In the genomic region with DNA sequence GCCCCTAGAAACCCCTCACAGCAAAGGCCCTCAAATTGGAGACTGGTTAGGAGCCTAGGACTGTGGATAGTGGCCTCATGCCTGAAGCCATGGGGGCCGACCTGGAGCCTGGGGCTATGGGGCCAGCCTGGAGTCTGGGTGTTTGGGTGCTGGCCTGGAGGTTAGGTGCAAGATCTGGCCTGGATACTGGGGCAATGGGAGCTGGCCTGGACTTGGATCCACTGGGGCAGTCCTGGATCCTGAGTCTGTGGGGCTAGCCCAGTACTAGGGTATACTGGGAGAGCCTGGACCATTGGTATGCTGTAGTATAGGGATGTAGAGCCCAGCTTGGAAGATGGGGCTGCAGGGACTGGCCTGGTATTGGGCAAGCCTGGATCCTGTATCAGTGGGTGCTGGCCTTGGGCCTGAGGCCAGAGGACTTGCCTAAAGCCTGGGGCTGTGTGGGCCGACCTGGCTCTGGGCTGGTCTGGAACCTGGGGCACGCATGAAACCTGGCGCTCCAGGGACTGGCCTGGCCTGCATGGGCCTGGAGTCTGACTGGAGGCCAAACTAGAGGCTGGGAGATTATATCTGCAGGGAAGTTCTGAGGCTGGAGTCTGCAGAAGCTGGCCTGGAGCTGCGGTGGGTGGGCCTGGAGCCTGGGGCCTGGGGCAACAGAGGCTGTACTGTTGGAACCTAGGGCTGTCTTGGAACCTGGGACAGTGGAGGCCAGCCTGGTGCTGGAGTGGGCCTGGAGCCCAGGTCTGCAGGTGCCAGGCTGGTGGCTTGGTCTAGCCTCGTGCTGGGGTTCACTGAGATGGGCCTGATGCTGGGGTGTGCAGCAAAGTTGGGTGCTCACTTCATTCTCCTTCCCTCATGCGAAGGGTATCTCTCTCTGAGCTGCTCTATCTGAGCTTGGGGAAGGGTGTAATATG, we compare ENCODE assay signal across 17 cellular contexts. TPM values are rescaled to one million over a fixed set of nuclear protein-coding genes. Genes with fewer than 3 reads are reported as not detected.
DNase-seq lines count a peak whose midpoint lies in the region; ATAC-seq and TF ChIP-seq lines count a peak whose summit lies in the region.
"Had no signal": no experiment of that assay in that cellular context is flagged by ENCODE, and none has a peak within 500 bp of the region (broad histone marks: within the 10 kb centered on the region; RNA-seq: fewer than 3 reads in every experiment).

No MANE protein-coding gene starts in this region.

- no peak overlapping the region for H3K27ac ChIP-seq in mesenchymal stem cell (ENCODE audit: low read length, poor library complexity, severe bottlenecking)
- H3K27ac ChIP-seq in H9 (ENCODE audit: insufficient read length, low read depth, low read length), result no peak overlapping the region
- H3K27ac ChIP-seq: BLaER1 treated with 17β-estradiol and CSF1 and Interleukin-3, amounts not matched to agents 10 nM and 100 nM had no signal

- peaks cover 1% of the 10 kb centered on the region; the same call in 1 of the 2 replicates for H3K27me3 Mint-ChIP-seq in HFFc6 (ENCODE audit: insufficient read depth)
- H3K27me3 Mint-ChIP-seq in WTC11 (ENCODE audit: low read depth), result no peaks in the 10 kb centered on the region
- no peaks in the 10 kb centered on the region for H3K27me3 Mint-ChIP-seq in stimulated activated memory B cell treated with anti-CD40 and anti-IgM and Interleukin-4, amounts not matched to agents 10 μg/mL and 1 μg/mL and 100 μg/mL, for 72 hours
- H3K27me3 Mint-ChIP-seq in H9 (ENCODE audit: low read depth), result no peaks in the 10 kb centered on the region; the same call in 1 of the 2 replicates

- H2BK12ac ChIP-seq in mesenchymal stem cell (ENCODE audit: low read length in 2 of 2), result no peak overlapping the region
- H2BK12ac ChIP-seq in H9 (ENCODE audit: insufficient read length, low read depth, low read length), result no peak overlapping the region

- H4K91ac ChIP-seq in mesenchymal stem cell (ENCODE audit: low read length) (no peak overlapping the region), H9 (ENCODE audit: insufficient read length, low read depth, low read length) (no peak overlapping the region)

- H3K9ac ChIP-seq in mesenchymal stem cell (ENCODE audit: low read length), result no peak overlapping the region
- H3K9ac ChIP-seq in H9 (ENCODE audit: extremely low read depth, insufficient read length, low read length), result no peak overlapping the region
- H3K9ac ChIP-seq: BLaER1 treated with 17β-estradiol and CSF1 and Interleukin-3, amounts not matched to agents 10 nM and 100 nM had no signal

- no peaks in the 10 kb centered on the region for H4K20me1 ChIP-seq in H9 (ENCODE audit: control insufficient read depth, insufficient read depth, insufficient read length)
- H4K20me1 ChIP-seq: BLaER1 treated with 17β-estradiol and CSF1 and Interleukin-3, amounts not matched to agents 10 nM and 100 nM had no signal

- no peak overlapping the region for H3K56ac ChIP-seq in H9 (ENCODE audit: insufficient read length, low read depth, low read length)

- H3K79me2 ChIP-seq in H9 (ENCODE audit: insufficient read depth, low read length), result no peaks in the 10 kb centered on the region

- H3K27ac Mint-ChIP-seq in HFFc6 (peak overlapping the region; percentile 83), WTC11 (no peak overlapping the region), H9 (no peak overlapping the region; a peak in 1 of 7 replicates)
- H3K27ac Mint-ChIP-seq in stimulated activated memory B cell treated with anti-CD40 and anti-IgM and Interleukin-4, amounts not matched to agents 10 μg/mL and 1 μg/mL and 100 μg/mL, for 72 hours, result no peak overlapping the region
- H3K27ac Mint-ChIP-seq: CD8-positive, alpha-beta memory T cell had no signal

- H2BK20ac ChIP-seq in H9 (ENCODE audit: low read depth, low read length, poor library complexity, severe bottlenecking), result no peak overlapping the region

- CTCF ChIA-PET in WTC11 (lab: Charles Lee), result no interaction called here

- H4K8ac ChIP-seq in mesenchymal stem cell (ENCODE audit: low read length), result no peak overlapping the region
- no peak overlapping the region for H4K8ac ChIP-seq in H9 (replicated peaks; ENCODE audit: insufficient read length, low read depth, low read length)

- H3K14ac ChIP-seq in mesenchymal stem cell (ENCODE audit: low read length in 2 of 2) (no peak overlapping the region), H9 (ENCODE audit: insufficient read depth, low read length) (no peak overlapping the region; the same call in 1 of the 2 replicates)

- H3K9me3 ChIP-seq in mesenchymal stem cell (ENCODE audit: control insufficient read depth, low read length), result peaks cover 3% of the 10 kb centered on the region
- no peaks in the 10 kb centered on the region for H3K9me3 ChIP-seq in H9 (ENCODE audit: control insufficient read depth, low read depth, low read length)
- H3K9me3 ChIP-seq: BLaER1 treated with 17β-estradiol and CSF1 and Interleukin-3, amounts not matched to agents 10 nM and 100 nM; HAP-1 had no signal

- no peak overlapping the region for H3K4me3 ChIP-seq in mesenchymal stem cell (ENCODE audit: insufficient read depth in 1 of 2, low read depth in 1 of 2, low read length in 2 of 2)
- H3K4me3 ChIP-seq: BLaER1 treated with 17β-estradiol and CSF1 and Interleukin-3, amounts not matched to agents 10 nM and 100 nM; HAP-1 had no signal

- no peak overlapping the region for H3T11ph ChIP-seq in H9 (ENCODE audit: low read length)

- H3K4me1 Mint-ChIP-seq in HFFc6 (ENCODE audit: low read depth) (peaks cover 56% of the 10 kb centered on the region), WTC11 (no peaks in the 10 kb centered on the region), H9 (0 out of 4 replicates have a peak, but pooled peaks cover 0 to 3% of the 10 kb centered on the region in 2 experiments)
- peaks cover 4% of the 10 kb centered on the region for H3K4me1 Mint-ChIP-seq in stimulated activated memory B cell treated with anti-CD40 and anti-IgM and Interleukin-4, amounts not matched to agents 10 μg/mL and 1 μg/mL and 100 μg/mL, for 72 hours
- H3K4me1 Mint-ChIP-seq: CD8-positive, alpha-beta memory T cell had no signal

- H3K23ac ChIP-seq in mesenchymal stem cell (ENCODE audit: low read length in 2 of 2) (no peak overlapping the region), H9 (ENCODE audit: insufficient read length, low read depth, low read length) (no peak overlapping the region)

- H2AFZ ChIP-seq in mesenchymal stem cell (ENCODE audit: low read depth, low read length), result no peak overlapping the region
- no peak overlapping the region for H2AFZ ChIP-seq in H9 (ENCODE audit: low read length)

- no peaks in the 10 kb centered on the region for H3K27me3 ChIP-seq in mesenchymal stem cell (ENCODE audit: control insufficient read depth in 1 of 2, insufficient read depth in 1 of 2, low read length in 2 of 2)
- no peaks in the 10 kb centered on the region for H3K27me3 ChIP-seq in H9 (ENCODE audit: insufficient read depth, low read length)
- H3K27me3 ChIP-seq: BLaER1 treated with 17β-estradiol and CSF1 and Interleukin-3, amounts not matched to agents 10 nM and 100 nM had no signal

- no peaks in the 10 kb centered on the region for H3K9me3 Mint-ChIP-seq in HFFc6
- H3K9me3 Mint-ChIP-seq in WTC11, result no peaks in the 10 kb centered on the region
- no peaks in the 10 kb centered on the region for H3K9me3 Mint-ChIP-seq in stimulated activated memory B cell treated with anti-CD40 and anti-IgM and Interleukin-4, amounts not matched to agents 10 μg/mL and 1 μg/mL and 100 μg/mL, for 72 hours
- no peaks in the 10 kb centered on the region for H3K9me3 Mint-ChIP-seq in H9
- H3K9me3 Mint-ChIP-seq: CD8-positive, alpha-beta memory T cell had no signal

- H3K36me3 ChIP-seq in mesenchymal stem cell (ENCODE audit: control insufficient read depth in 1 of 2, insufficient read depth in 2 of 2, low read depth in 1 of 2, low read length in 2 of 2), result no peaks in the 10 kb centered on the region
- H3K36me3 ChIP-seq: BLaER1 treated with 17β-estradiol and CSF1 and Interleukin-3, amounts not matched to agents 10 nM and 100 nM; HAP-1 had no signal

- no peak overlapping the region for H2BK120ac ChIP-seq in mesenchymal stem cell (ENCODE audit: low read depth, low read length)
- no peak overlapping the region for H2BK120ac ChIP-seq in H9 (ENCODE audit: low read depth, low read length, poor library complexity, severe bottlenecking)

- H2BK5ac ChIP-seq in mesenchymal stem cell (ENCODE audit: low read depth, low read length, poor library complexity, severe bottlenecking), result no peak overlapping the region
- no peak overlapping the region for H2BK5ac ChIP-seq in H9 (ENCODE audit: insufficient read length, low read length)

- no peaks in the 10 kb centered on the region for H3K79me1 ChIP-seq in mesenchymal stem cell (replicated peaks; ENCODE audit: low read length, poor library complexity, severe bottlenecking)
- no peaks in the 10 kb centered on the region for H3K79me1 ChIP-seq in H9 (ENCODE audit: insufficient read depth, low read depth, low read length, poor library complexity, severe bottlenecking)

- H3K23me2 ChIP-seq in H9 (ENCODE audit: insufficient read length, low read depth, low read length, poor library complexity, severe bottlenecking), result no peaks in the 10 kb centered on the region

- H3K4me3 Mint-ChIP-seq in HFFc6, result peak overlapping the region; percentile 27; the same call in 1 of the 2 replicates
- no peak overlapping the region for H3K4me3 Mint-ChIP-seq in WTC11
- no peak overlapping the region for H3K4me3 Mint-ChIP-seq in stimulated activated memory B cell treated with anti-CD40 and anti-IgM and Interleukin-4, amounts not matched to agents 10 μg/mL and 1 μg/mL and 100 μg/mL, for 72 hours
- H3K4me3 Mint-ChIP-seq in H9, result no peak overlapping the region
- H3K4me3 Mint-ChIP-seq: CD8-positive, alpha-beta memory T cell had no signal

- H2BK15ac ChIP-seq in mesenchymal stem cell (ENCODE audit: low read depth, poor library complexity, severe bottlenecking) (peak overlapping the region; percentile 21), H9 (ENCODE audit: low read depth, low read length) (no peak overlapping the region)

- no peak overlapping the region for H4K5ac ChIP-seq in H9 (ENCODE audit: insufficient read length, low read depth, low read length)

- H3K4ac ChIP-seq in mesenchymal stem cell (ENCODE audit: low read depth in 1 of 2, low read length in 2 of 2) (no peak overlapping the region), H9 (ENCODE audit: low read depth, low read length) (no peak overlapping the region)

- H3K18ac ChIP-seq in mesenchymal stem cell (ENCODE audit: low read depth in 1 of 2, low read length in 2 of 2) (no peak overlapping the region), H9 (ENCODE audit: insufficient read length, low read depth, low read length) (no peak overlapping the region)

- POLR2A ChIA-PET in WTC11 (lab: Charles Lee), result no interaction called here

- H3K4me1 ChIP-seq in mesenchymal stem cell (ENCODE audit: control insufficient read depth, insufficient read depth, low read depth, low read length) (no peaks in the 10 kb centered on the region), H9 (ENCODE audit: insufficient read depth, low read length) (no peaks in the 10 kb centered on the region; the same call in 1 of the 2 replicates)
- H3K4me1 ChIP-seq: HAP-1 had no signal

- ATAC-seq in WTC11, result peak; percentile 52
- ATAC-seq in stimulated activated memory B cell treated with anti-CD40 and anti-IgM and Interleukin-4, amounts not matched to agents 10 μg/mL and 1 μg/mL and 100 μg/mL, for 72 hours, result peak; percentile 48

- TF ChIP-seq CTCF in HFFc6 (IDR thresholded peaks at IDR 0.05) (no peak), WTC11 (IDR thresholded peaks at IDR 0.05) (no peak), H9 (conservative IDR thresholded peaks at IDR 0.05) (no peak)

- H3K36me3 Mint-ChIP-seq in HFFc6 (ENCODE audit: low read depth), result no peaks in the 10 kb centered on the region
- H3K36me3 Mint-ChIP-seq in WTC11, result no peaks in the 10 kb centered on the region
- no peaks in the 10 kb centered on the region for H3K36me3 Mint-ChIP-seq in stimulated activated memory B cell treated with anti-CD40 and anti-IgM and Interleukin-4, amounts not matched to agents 10 μg/mL and 1 μg/mL and 100 μg/mL, for 72 hours
- no peaks in the 10 kb centered on the region for H3K36me3 Mint-ChIP-seq in H9 (ENCODE audit: insufficient read depth in 1 of 3, low read depth in 3 of 3)
- H3K36me3 Mint-ChIP-seq: CD8-positive, alpha-beta memory T cell had no signal

- H3K4me2 ChIP-seq in mesenchymal stem cell (ENCODE audit: low read length, poor library complexity, severe bottlenecking) (no peak overlapping the region), H9 (ENCODE audit: insufficient read depth, insufficient read length, low read length) (no peak overlapping the region)
- H3K4me2 ChIP-seq: BLaER1 treated with 17β-estradiol and CSF1 and Interleukin-3, amounts not matched to agents 10 nM and 100 nM had no signal

- TF ChIP-seq POLR2A in erythroblast (IDR thresholded peaks at IDR 0.05; ENCODE audit: low read length), result no peak

- H2AK5ac ChIP-seq in mesenchymal stem cell (ENCODE audit: low read length, severe bottlenecking) (no peak overlapping the region), H9 (ENCODE audit: insufficient read length, low read length) (no peak overlapping the region)

- DNase-seq in HFFc6, result no peak
- DNase-seq in WTC11 (ENCODE audit: low spot score), result no peak
- no peak for DNase-seq in mesenchymal stem cell
- DNase-seq in OCI-M1 (lab: John Stamatoyannopoulos, UW), result no peak
- DNase-seq in NCI-H1092 (lab: John Stamatoyannopoulos, UW), result no peak
- no peak for DNase-seq in H9
- DNase-seq in erythroblast (lab: John Stamatoyannopoulos, UW), result no peak
- DNase-seq: CD8-positive, alpha-beta memory T cell; NCI-H1105 treated with DMSO at 0.1 percent for 48 hours; NCI-H1694; NCI-H2081 treated with DMSO at 0.1 percent for 48 hours; NCI-H446 treated with DMSO at 0.1 percent for 48 hours; NCI-H69; Right ventricle myocardium superior had no signal

- WGBS in mesenchymal stem cell, result 89% methylated on average over 5 of the region's 7 CpGs
- no CpG with 5 or more reads among the region's 7 CpGs for WGBS in H9 (ENCODE audit: extremely low coverage, insufficient read length, low lambda C conversion rate)

RNA-seq across cellular contexts. Expression of gene DENND1B, which starts 12.6 kb away (rescaled TPM):
- total RNA-seq in HFFc6 (2021; fragmentation: NEBNext Ultra II Directional; extraction: Animal tissue kit (Norgen Biotek cat#: 25700)), result 1 to 10 TPM; 6.4 to 9.0 (median 7.7) TPM
- total RNA-seq in WTC11 (2021) (2.8 to 4.3 TPM (median 3.3 TPM) in 3 replicates), H9 (2021) (5.2 and 6.3 TPM in 2 replicates)
- polyA plus RNA-seq in mesenchymal stem cell (2013, experiment 1 of 2), result 3.0 TPM
- 3.4 TPM for polyA plus RNA-seq in mesenchymal stem cell (2013, experiment 2 of 2)
